14 cellular contexts compared by ENCODE assay signal in the genomic region with DNA sequence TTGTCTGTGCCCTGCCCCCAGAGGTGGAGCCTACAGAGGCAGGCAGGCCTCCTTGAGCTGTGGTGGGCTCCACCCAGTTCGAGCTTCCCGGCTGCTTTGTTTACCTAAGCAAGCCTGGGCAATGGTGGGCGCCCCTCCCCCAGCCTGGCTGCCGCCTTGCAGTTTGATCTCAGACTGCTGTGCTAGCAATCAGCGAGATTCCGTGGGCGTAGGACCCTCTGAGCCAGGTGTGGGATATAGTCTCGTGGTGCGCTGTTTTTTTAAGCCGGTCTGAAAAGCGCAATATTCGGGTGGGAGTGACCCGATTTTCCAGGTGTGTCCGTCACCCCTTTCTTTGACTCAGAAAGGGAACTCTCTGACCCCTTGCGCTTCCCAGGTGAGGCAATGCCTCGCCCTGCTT. TPM values are rescaled to one million over a fixed set of nuclear protein-coding genes. Genes with fewer than 3 reads are reported as not detected.
DNase-seq lines count a peak whose midpoint lies in the region; ATAC-seq, FAIRE-seq and TF ChIP-seq lines count a peak whose summit lies in the region.
"Not testable (repeated sequence)": the region's sequence is repeated elsewhere in the genome, so short reads cannot be mapped to it uniquely, and the experiment has no call there.
"Had no signal": no experiment of that assay in that cellular context is flagged by ENCODE, and none has a peak within 500 bp of the region (broad histone marks: within the 10 kb centered on the region; RNA-seq: fewer than 3 reads in every experiment).

No MANE protein-coding gene starts in this region.

- not testable (repeated sequence) for TF ChIP-seq CTCF in 22Rv1 (IDR thresholded peaks at IDR 0.05); H9 (conservative IDR thresholded peaks at IDR 0.05); VCaP (conservative IDR thresholded peaks at IDR 0.05); colonic mucosa (IDR thresholded peaks at IDR 0.05); esophagus squamous epithelium (IDR thresholded peaks at IDR 0.05); HepG2 (CRISPR knock-in tag; IDR thresholded peaks at IDR 0.05); neural progenitor cell (IDR thresholded peaks at IDR 0.05)

- in situ Hi-C loops in HepG2 (cut with HindIII; ENCODE audit: extremely low pct_ligation_motif_present, low pct_unique_long_range_greater_than_20kb), result not testable (repeated sequence)

- H3K18ac ChIP-seq in H9 (ENCODE audit: insufficient read length, low read depth, low read length), result not testable (repeated sequence)

- not testable (repeated sequence) for TF ChIP-seq RAD21 in HepG2 (CRISPR knock-in tag; IDR thresholded peaks at IDR 0.05)

- not testable (repeated sequence) for H4K8ac ChIP-seq in H9 (replicated peaks; ENCODE audit: insufficient read length, low read depth, low read length)

- H2BK12ac ChIP-seq in H9 (ENCODE audit: insufficient read length, low read depth, low read length), result not testable (repeated sequence)

- not testable (repeated sequence) for H2BK5ac ChIP-seq in H9 (ENCODE audit: insufficient read length, low read length)

- H4K5ac ChIP-seq in H9 (ENCODE audit: insufficient read length, low read depth, low read length), result not testable (repeated sequence)

- not testable (repeated sequence) for H3K4ac ChIP-seq in H9 (ENCODE audit: low read depth, low read length)

- not testable (repeated sequence) for H3K23ac ChIP-seq in H9 (ENCODE audit: insufficient read length, low read depth, low read length)

- H2AFZ ChIP-seq in H9 (ENCODE audit: low read length); HepG2 (ENCODE audit: low read length): not testable (repeated sequence)
- H2AFZ ChIP-seq in neural progenitor cell (replicated peaks), result peak overlapping the region; percentile 57

- not testable (repeated sequence) for H3K36me3 ChIP-seq in HUES64 (ENCODE audit: insufficient read depth, low read length); colonic mucosa; esophagus squamous epithelium; HepG2 (replicated peaks in 1 of 2; ENCODE audit: control insufficient read depth in 1 of 2, insufficient read depth in 2 of 2, low read length in 2 of 2); neural progenitor cell

- H2BK15ac ChIP-seq in H9 (ENCODE audit: low read depth, low read length), result not testable (repeated sequence)

- not testable (repeated sequence) for H2BK20ac ChIP-seq in H9 (ENCODE audit: low read depth, low read length, poor library complexity, severe bottlenecking)

- POLR2A ChIA-PET in HepG2 (lab: Yijun Ruan, JAX), result not testable (repeated sequence)

- not testable (repeated sequence) for H4K91ac ChIP-seq in H9 (ENCODE audit: insufficient read length, low read depth, low read length)

- H3K79me2 ChIP-seq in H9 (ENCODE audit: insufficient read depth, low read length); HepG2 (ENCODE audit: insufficient read depth, low read length); neural progenitor cell (ENCODE audit: low read depth): not testable (repeated sequence)

- not testable (repeated sequence) for H2BK120ac ChIP-seq in H9 (ENCODE audit: low read depth, low read length, poor library complexity, severe bottlenecking)

- H3K9me3 Mint-ChIP-seq in H9, neural progenitor cell: not testable (repeated sequence)

- H3K27me3 Mint-ChIP-seq in H9 (ENCODE audit: low read depth); neural progenitor cell (ENCODE audit: insufficient read depth, low read depth): not testable (repeated sequence)

- not testable (repeated sequence) for H3T11ph ChIP-seq in H9 (ENCODE audit: low read length)

- CTCF ChIA-PET in HepG2 (lab: Yijun Ruan, JAX; ENCODE audit: low intra/inter-chr PET ratio, low total read pairs), result not testable (repeated sequence)

- H3K4me1 Mint-ChIP-seq in H9, result peaks cover 3 to 12% of the 10 kb centered on the region in 2 experiments
- not testable (repeated sequence) for H3K4me1 Mint-ChIP-seq in neural progenitor cell

- not testable (repeated sequence) for H3K36me3 Mint-ChIP-seq in H9 (ENCODE audit: insufficient read depth in 1 of 3, low read depth in 3 of 3); neural progenitor cell

- not testable (repeated sequence) for H3K56ac ChIP-seq in H9 (ENCODE audit: insufficient read length, low read depth, low read length)

- not testable (repeated sequence) for H4K20me1 ChIP-seq in H9 (ENCODE audit: control insufficient read depth, insufficient read depth, insufficient read length); HepG2 (ENCODE audit: insufficient read depth, low read length); neural progenitor cell (ENCODE audit: low read depth)

- peak overlapping the region; percentile 51 to 71; a peak in 4 of 5 replicates for H3K4me3 Mint-ChIP-seq in H9
- not testable (repeated sequence) for H3K4me3 Mint-ChIP-seq in neural progenitor cell

- H3K14ac ChIP-seq in H9 (ENCODE audit: insufficient read depth, low read length), result not testable (repeated sequence)

- H3K4me1 ChIP-seq in H9 (ENCODE audit: insufficient read depth, low read length); colonic mucosa; esophagus squamous epithelium; HepG2 (ENCODE audit: insufficient read depth, low read length); neural progenitor cell: not testable (repeated sequence)
- H3K4me1 ChIP-seq in HUES64 (ENCODE audit: insufficient read depth, low read length), result peaks cover 11% of the 10 kb centered on the region

- DNase-seq in H9; colonic mucosa; esophagus squamous epithelium (lab: John Stamatoyannopoulos, UW); HepG2 (ENCODE audit: low spot score); neural progenitor cell (ENCODE audit: low spot score): not testable (repeated sequence)

- peaks cover 10% of the 10 kb centered on the region for H3F3A ChIP-seq in neural progenitor cell (ENCODE audit: low read depth)

- TF ChIP-seq POLR2A in esophagus squamous epithelium (IDR thresholded peaks at IDR 0.05); HepG2 (IDR thresholded peaks at IDR 0.05; ENCODE audit: insufficient read depth in 1 of 2, low read depth in 2 of 2, low read length in 2 of 2): not testable (repeated sequence)

- WGBS in H9 (ENCODE audit: extremely low coverage, insufficient read length, low lambda C conversion rate), result no CpG with 5 or more reads among the region's 16 CpGs
- WGBS in HUES64, result 83% methylated on average over 11 of the region's 16 CpGs
- 81 to 100% methylated on average over 3 of the region's 16 CpGs for WGBS in esophagus squamous epithelium, 2 donors
- WGBS in HepG2 (ENCODE audit: low lambda C conversion rate), result 43% methylated on average over 3 of the region's 16 CpGs

- not testable (repeated sequence) for H3K9ac ChIP-seq in H9 (ENCODE audit: extremely low read depth, insufficient read length, low read length); HUES64 (ENCODE audit: low read depth, low read length); colonic mucosa (ENCODE audit: low read depth in 2 of 2, low read length in 2 of 2); HepG2 (ENCODE audit: insufficient read depth, low read depth, low read length); neural progenitor cell

- H3K23me2 ChIP-seq in H9 (ENCODE audit: insufficient read length, low read depth, low read length, poor library complexity, severe bottlenecking), result not testable (repeated sequence)

- TF ChIP-seq EP300 in HepG2 (IDR thresholded peaks at IDR 0.05; ENCODE audit: low read depth in 2 of 2, low read length in 2 of 2); HepG2 (CRISPR knock-in tag; IDR thresholded peaks at IDR 0.05; ENCODE audit: borderline replicate concordance): not testable (repeated sequence)

- H3K27me3 ChIP-seq in H9 (ENCODE audit: insufficient read depth, low read length); HUES64 (ENCODE audit: insufficient read depth, low read length); colonic mucosa; esophagus squamous epithelium; HepG2 (ENCODE audit: control insufficient read depth in 1 of 2, insufficient read depth in 2 of 2, low read length in 2 of 2); neural progenitor cell: not testable (repeated sequence)

- not testable (repeated sequence) for FAIRE-seq in HepG2 (lab: Jason Lieb, UNC)

- H3K27ac Mint-ChIP-seq in H9, result peak overlapping the region; percentile 55 to 99 (median 87); a peak in 6 of 7 replicates
- H3K27ac Mint-ChIP-seq in neural progenitor cell, result not testable (repeated sequence)

- not testable (repeated sequence) for H3K4me2 ChIP-seq in H9 (ENCODE audit: insufficient read depth, insufficient read length, low read length); HepG2 (ENCODE audit: low read depth, low read length)
- peak overlapping the region; percentile 31 for H3K4me2 ChIP-seq in neural progenitor cell

- intact Hi-C loops in colonic mucosa (cut with DNase I); esophagus squamous epithelium (cut with DNase I); HepG2 (cut with micrococcal nuclease; ENCODE audit: unreplicated experiment): not testable (repeated sequence)

- H3K27ac ChIP-seq in 22Rv1 (peak overlapping the region; percentile 36; the same call in 1 of the 2 replicates), VCaP (peak overlapping the region; percentile 21; the same call in 1 of the 2 replicates), esophagus squamous epithelium (peak overlapping the region in 2 of 4 donors; percentile 3 to 16)
- not testable (repeated sequence) for H3K27ac ChIP-seq in H9 (ENCODE audit: insufficient read length, low read depth, low read length); HUES64 (ENCODE audit: low read depth, low read length); colonic mucosa; HepG2 (ENCODE audit: extremely low read length, insufficient read depth, low read length); neural progenitor cell

- H3K9me3 ChIP-seq in H9 (ENCODE audit: control insufficient read depth, low read depth, low read length); HUES64 (ENCODE audit: insufficient read depth, low read depth, low read length); colonic mucosa; esophagus squamous epithelium; HepG2 (ENCODE audit: low read length); neural progenitor cell (ENCODE audit: low read depth): not testable (repeated sequence)

- H3K4me3 ChIP-seq in HUES64 (ENCODE audit: low read length) (0 out of 2 replicates have a peak overlapping the region, but pooled peaks have one; percentile 32), colonic mucosa (peak overlapping the region; percentile 11), esophagus squamous epithelium (peak overlapping the region in 3 of 4 donors; percentile 19 to 45 (median 35)), HepG2 (replicated peaks in 1 of 3; ENCODE audit: insufficient read depth in 1 of 3, low read depth in 2 of 3, low read length in 3 of 3) (peak overlapping the region in 1 of 3 experiments; percentile 36; a peak in 2 of 6 replicates)
- not testable (repeated sequence) for H3K4me3 ChIP-seq in neural progenitor cell

- not testable (repeated sequence) for ATAC-seq in HepG2

- not testable (repeated sequence) for H2AK5ac ChIP-seq in H9 (ENCODE audit: insufficient read length, low read length)

- not testable (repeated sequence) for BruUV-seq in HepG2 (replicated peaks; lab: Mats Ljungman, UMichigan)

- not testable (repeated sequence) for H3K79me1 ChIP-seq in H9 (ENCODE audit: insufficient read depth, low read depth, low read length, poor library complexity, severe bottlenecking)

RNA-seq across cellular contexts. Expression of a gene that starts 24.2 kb away (rescaled TPM):
- total RNA-seq in H9 (2021) (5.0 and 5.4 TPM in 2 replicates), colonic mucosa (not detected), esophagus squamous epithelium (not detected), HepG2 (2016; rRNA removed; fragmentation: Illumina TruSeq; extraction: Trizol) (not detected in 2 replicates), neural progenitor cell (ENCODE audit: low replicate concordance) (10.4 and 17.8 TPM in 2 replicates)
- 18.2 TPM for polyA plus RNA-seq in HUES64 (2013, experiment 1 of 2)
- 14.6 TPM for polyA plus RNA-seq in HUES64 (2013, experiment 2 of 2)
- total RNA-seq in HepG2 (2016; cell fraction: cytosol; rRNA removed; fragmentation: Illumina TruSeq; extraction: Trizol; ENCODE audit: low read depth), result not detected in 2 replicates
- not detected in 2 replicates for total RNA-seq in HepG2 (2016; cell fraction: insoluble cytoplasmic fraction; rRNA removed; fragmentation: Illumina TruSeq; extraction: Trizol)
- not detected in 2 replicates for total RNA-seq in HepG2 (2016; cell fraction: membrane; rRNA removed; fragmentation: Illumina TruSeq; extraction: Trizol)
- not detected in 2 replicates for total RNA-seq in HepG2 (2016; cell fraction: nucleus; rRNA removed; fragmentation: Illumina TruSeq; extraction: Trizol)
- polyA plus RNA-seq in HepG2 (2011; rRNA removed), result not detected in 2 replicates
- polyA plus RNA-seq in HepG2 (2011; cell fraction: cytosol; rRNA removed), result not detected in 2 replicates
- not detected in 2 replicates for polyA plus RNA-seq in HepG2 (2011; cell fraction: nucleus; rRNA removed)
- not detected in 2 replicates for polyA plus RNA-seq in HepG2 (2012)
- polyA plus RNA-seq in HepG2 (2016; cell fraction: cytosol; fragmentation: Illumina TruSeq; extraction: Trizol; ENCODE audit: low read depth), result not detected in 2 replicates
- not detected in 2 replicates for polyA plus RNA-seq in HepG2 (2016; cell fraction: insoluble cytoplasmic fraction; fragmentation: Illumina TruSeq; extraction: Trizol; ENCODE audit: low read depth)
- not detected in 2 replicates for polyA plus RNA-seq in HepG2 (2016; cell fraction: membrane; fragmentation: Illumina TruSeq; extraction: Trizol; ENCODE audit: low read depth)
- polyA plus RNA-seq in HepG2 (2016; cell fraction: nucleus; fragmentation: Illumina TruSeq; extraction: Trizol; ENCODE audit: insufficient read depth, low read depth), result not detected in 2 replicates
- polyA minus RNA-seq in HepG2 (2011; rRNA and poly(A)+ RNA removed; ENCODE audit: low replicate concordance), result not detected in 2 replicates
- not detected in 2 replicates for polyA minus RNA-seq in HepG2 (2011; cell fraction: cytosol; rRNA and poly(A)+ RNA removed)
- polyA minus RNA-seq in HepG2 (2011; cell fraction: nucleus; rRNA and poly(A)+ RNA removed), result not detected in 2 replicates
- total RNA-seq: Calu3; CD4-positive, alpha-beta T cell; CD8-positive, alpha-beta memory T cell; Daoy had no signal
- polyA plus RNA-seq: A549; CD14-positive monocyte; CD8-positive, alpha-beta memory T cell had no signal

RNA-seq across cellular contexts. Expression of a gene that starts 54.0 kb away (rescaled TPM):
- total RNA-seq in H9 (2021), result 24.2 and 28.6 TPM in 2 replicates
- polyA plus RNA-seq in HUES64 (2013, experiment 1 of 2), result 15.0 TPM
- 19.0 TPM for polyA plus RNA-seq in HUES64 (2013, experiment 2 of 2)
- 10 to 100 TPM; 12.2 to 21.4 TPM for total RNA-seq in colonic mucosa
- 10 to 100 TPM in 3 of 4 donors, 1 to 10 TPM in 1; 8.4 to 17.7 (median 11.4) TPM for total RNA-seq in esophagus squamous epithelium
- total RNA-seq in HepG2 (2016; rRNA removed; fragmentation: Illumina TruSeq; extraction: Trizol), result 16.5 and 28.7 TPM in 2 replicates
- 6.4 and 6.6 TPM in 2 replicates for total RNA-seq in HepG2 (2016; cell fraction: cytosol; rRNA removed; fragmentation: Illumina TruSeq; extraction: Trizol; ENCODE audit: low read depth)
- total RNA-seq in HepG2 (2016; cell fraction: insoluble cytoplasmic fraction; rRNA removed; fragmentation: Illumina TruSeq; extraction: Trizol), result 17.0 and 29.2 TPM in 2 replicates
- total RNA-seq in HepG2 (2016; cell fraction: membrane; rRNA removed; fragmentation: Illumina TruSeq; extraction: Trizol), result 7.9 and 10.2 TPM in 2 replicates
- total RNA-seq in HepG2 (2016; cell fraction: nucleus; rRNA removed; fragmentation: Illumina TruSeq; extraction: Trizol), result 8.1 and 8.2 TPM in 2 replicates
- 3.1 and 3.4 TPM in 2 replicates for polyA plus RNA-seq in HepG2 (2011; rRNA removed)
- polyA plus RNA-seq in HepG2 (2011; cell fraction: cytosol; rRNA removed), result 2.2 and 2.4 TPM in 2 replicates
- 1.6 and 2.1 TPM in 2 replicates for polyA plus RNA-seq in HepG2 (2011; cell fraction: nucleus; rRNA removed)
- 6.5 TPM in 2 replicates for polyA plus RNA-seq in HepG2 (2012)
- 8.4 and 10.6 TPM in 2 replicates for polyA plus RNA-seq in HepG2 (2016; cell fraction: cytosol; fragmentation: Illumina TruSeq; extraction: Trizol; ENCODE audit: low read depth)
- 29.2 and 29.3 TPM in 2 replicates for polyA plus RNA-seq in HepG2 (2016; cell fraction: insoluble cytoplasmic fraction; fragmentation: Illumina TruSeq; extraction: Trizol; ENCODE audit: low read depth)
- 5.6 and 7.3 TPM in 2 replicates for polyA plus RNA-seq in HepG2 (2016; cell fraction: membrane; fragmentation: Illumina TruSeq; extraction: Trizol; ENCODE audit: low read depth)
- polyA plus RNA-seq in HepG2 (2016; cell fraction: nucleus; fragmentation: Illumina TruSeq; extraction: Trizol; ENCODE audit: insufficient read depth, low read depth), result 11.1 and 13.0 TPM in 2 replicates
- 1.8 and 5.9 TPM in 2 replicates for polyA minus RNA-seq in HepG2 (2011; rRNA and poly(A)+ RNA removed; ENCODE audit: low replicate concordance)
- 4.6 and 6.5 TPM in 2 replicates for polyA minus RNA-seq in HepG2 (2011; cell fraction: cytosol; rRNA and poly(A)+ RNA removed)
- polyA minus RNA-seq in HepG2 (2011; cell fraction: nucleus; rRNA and poly(A)+ RNA removed), result 7.6 and 9.9 TPM in 2 replicates
- total RNA-seq in neural progenitor cell (ENCODE audit: low replicate concordance), result 26.1 and 37.9 TPM in 2 replicates

RNA-seq across cellular contexts. Expression of a gene that starts 54.2 kb away (rescaled TPM):
- 41.9 TPM in 2 replicates for total RNA-seq in H9 (2021)
- polyA plus RNA-seq in HUES64 (2013, experiment 1 of 2), result 36.4 TPM
- 42.1 TPM for polyA plus RNA-seq in HUES64 (2013, experiment 2 of 2)
- total RNA-seq in colonic mucosa, result 10 to 100 TPM; 18.3 to 22.6 TPM
- total RNA-seq in esophagus squamous epithelium, result 10 to 100 TPM in 3 of 4 donors, 1 to 10 TPM in 1; 9.9 to 15.6 (median 12.1) TPM
- total RNA-seq in HepG2 (2016; rRNA removed; fragmentation: Illumina TruSeq; extraction: Trizol), result 25.7 and 38.1 TPM in 2 replicates
- total RNA-seq in HepG2 (2016; cell fraction: cytosol; rRNA removed; fragmentation: Illumina TruSeq; extraction: Trizol; ENCODE audit: low read depth), result 9.0 and 10.5 TPM in 2 replicates
- total RNA-seq in HepG2 (2016; cell fraction: insoluble cytoplasmic fraction; rRNA removed; fragmentation: Illumina TruSeq; extraction: Trizol), result 24.5 and 37.3 TPM in 2 replicates
- 16.0 TPM in 2 replicates for total RNA-seq in HepG2 (2016; cell fraction: membrane; rRNA removed; fragmentation: Illumina TruSeq; extraction: Trizol)
- 27.6 and 28.3 TPM in 2 replicates for total RNA-seq in HepG2 (2016; cell fraction: nucleus; rRNA removed; fragmentation: Illumina TruSeq; extraction: Trizol)
- polyA plus RNA-seq in HepG2 (2011; rRNA removed), result 10.7 and 21.1 TPM in 2 replicates
- polyA plus RNA-seq in HepG2 (2011; cell fraction: cytosol; rRNA removed), result 7.0 and 11.2 TPM in 2 replicates
- polyA plus RNA-seq in HepG2 (2011; cell fraction: nucleus; rRNA removed), result 2.7 and 5.7 TPM in 2 replicates
- polyA plus RNA-seq in HepG2 (2012), result 13.9 and 22.8 TPM in 2 replicates
- 7.9 and 9.2 TPM in 2 replicates for polyA plus RNA-seq in HepG2 (2016; cell fraction: cytosol; fragmentation: Illumina TruSeq; extraction: Trizol; ENCODE audit: low read depth)
- 46.6 and 49.1 TPM in 2 replicates for polyA plus RNA-seq in HepG2 (2016; cell fraction: insoluble cytoplasmic fraction; fragmentation: Illumina TruSeq; extraction: Trizol; ENCODE audit: low read depth)
- polyA plus RNA-seq in HepG2 (2016; cell fraction: membrane; fragmentation: Illumina TruSeq; extraction: Trizol; ENCODE audit: low read depth), result 11.2 and 12.2 TPM in 2 replicates
- polyA plus RNA-seq in HepG2 (2016; cell fraction: nucleus; fragmentation: Illumina TruSeq; extraction: Trizol; ENCODE audit: insufficient read depth, low read depth), result 17.9 and 20.2 TPM in 2 replicates
- polyA minus RNA-seq in HepG2 (2011; rRNA and poly(A)+ RNA removed; ENCODE audit: low replicate concordance), result 12.9 and 15.6 TPM in 2 replicates
- polyA minus RNA-seq in HepG2 (2011; cell fraction: cytosol; rRNA and poly(A)+ RNA removed), result 9.8 and 14.3 TPM in 2 replicates
- polyA minus RNA-seq in HepG2 (2011; cell fraction: nucleus; rRNA and poly(A)+ RNA removed), result 58.7 and 70.8 TPM in 2 replicates
- 40.6 and 56.6 TPM in 2 replicates for total RNA-seq in neural progenitor cell (ENCODE audit: low replicate concordance)
